ENCODE assay signal across 9 cellular contexts in genomic region chr4:25843340-25844097, GRCh38. TPM values are rescaled to one million over a fixed set of nuclear protein-coding genes. Genes with fewer than 3 reads are reported as not detected.
DNase-seq lines count a peak whose midpoint lies in the region; ATAC-seq and TF ChIP-seq lines count a peak whose summit lies in the region.
"Had no signal": no experiment of that assay in that cellular context is flagged by ENCODE, and none has a peak within 500 bp of the region (broad histone marks: within the 10 kb centered on the region; RNA-seq: fewer than 3 reads in every experiment).

No MANE protein-coding gene starts in this region.

- TF ChIP-seq CTCF in Calu3 (IDR thresholded peaks at IDR 0.05; ENCODE audit: unreplicated experiment) (no peak), HFFc6 (IDR thresholded peaks at IDR 0.05) (no peak)

- CTCF ChIA-PET in Calu3 (lab: Charles Lee), result no interaction called here

- H3K4me3 Mint-ChIP-seq in Calu3 (ENCODE audit: low read depth, unreplicated experiment) (peak overlapping the region; percentile 22), HFFc6 (peak overlapping the region; percentile 12; the same call in 1 of the 2 replicates)
- H3K4me3 Mint-ChIP-seq in activated T-helper 17 cell treated with anti-CD3 and anti-CD28 coated beads, Interleukin-2, amount 50 U/mL, for 72 hours, result peak overlapping the region; percentile 71

- H3K9me3 Mint-ChIP-seq in Calu3 (ENCODE audit: low read depth, unreplicated experiment), result no peaks in the 10 kb centered on the region
- no peaks in the 10 kb centered on the region for H3K9me3 Mint-ChIP-seq in HFFc6
- no peaks in the 10 kb centered on the region for H3K9me3 Mint-ChIP-seq in activated T-helper 17 cell treated with anti-CD3 and anti-CD28 coated beads, Interleukin-2, amount 50 U/mL, for 72 hours

- no peaks in the 10 kb centered on the region for H3K27me3 Mint-ChIP-seq in Calu3 (ENCODE audit: unreplicated experiment)
- peaks cover 4% of the 10 kb centered on the region for H3K27me3 Mint-ChIP-seq in HFFc6 (ENCODE audit: insufficient read depth)
- no peaks in the 10 kb centered on the region for H3K27me3 Mint-ChIP-seq in activated T-helper 17 cell treated with anti-CD3 and anti-CD28 coated beads, Interleukin-2, amount 50 U/mL, for 72 hours

- H3K36me3 Mint-ChIP-seq in Calu3 (ENCODE audit: insufficient read depth, unreplicated experiment) (peaks cover 13% of the 10 kb centered on the region), HFFc6 (ENCODE audit: low read depth) (peaks cover 4% of the 10 kb centered on the region; the same call in 1 of the 2 replicates)
- peaks cover 94% of the 10 kb centered on the region for H3K36me3 Mint-ChIP-seq in activated T-helper 17 cell treated with anti-CD3 and anti-CD28 coated beads, Interleukin-2, amount 50 U/mL, for 72 hours (ENCODE audit: low read depth)

- H3K27ac Mint-ChIP-seq in Calu3 (ENCODE audit: unreplicated experiment), result peak overlapping the region; percentile 66
- H3K27ac Mint-ChIP-seq in HFFc6, result no peak overlapping the region
- peak overlapping the region; percentile 96 for H3K27ac Mint-ChIP-seq in activated T-helper 17 cell treated with anti-CD3 and anti-CD28 coated beads, Interleukin-2, amount 50 U/mL, for 72 hours

- peak; percentile 64 for ATAC-seq in activated T-helper 17 cell treated with anti-CD3 and anti-CD28 coated beads, Interleukin-2, amount 50 U/mL, for 72 hours (replicated peaks)

- intact Hi-C loops in Calu3 (cut with micrococcal nuclease; ENCODE audit: unreplicated experiment), result no loop called here

- H3K4me1 Mint-ChIP-seq in Calu3 (ENCODE audit: low read depth, unreplicated experiment) (peaks cover 26% of the 10 kb centered on the region), HFFc6 (ENCODE audit: low read depth) (peaks cover 22% of the 10 kb centered on the region)
- H3K4me1 Mint-ChIP-seq in activated T-helper 17 cell treated with anti-CD3 and anti-CD28 coated beads, Interleukin-2, amount 50 U/mL, for 72 hours, result peaks cover 39% of the 10 kb centered on the region

- BruUV-seq in Calu3 (replicated peaks; lab: Mats Ljungman, UMichigan), result no TSS peak

- DNase-seq in Calu3, result peak; percentile 41
- DNase-seq in HFFc6, result no peak
- DNase-seq in midbrain (lab: John Stamatoyannopoulos, UW), result peak; percentile 23
- DNase-seq in COLO829 (ENCODE audit: low spot score), result no peak
- no peak for DNase-seq in GF-D8 (lab: John Stamatoyannopoulos, UW)
- no peak for DNase-seq in activated CD4-positive, alpha-beta T cell treated with anti-CD3 and anti-CD28 coated beads, Interleukin-2, amount 50 U/mL, for 1 hour
- no peak for DNase-seq in activated CD4-positive, alpha-beta T cell treated with anti-CD3 and anti-CD28 coated beads for 48 hours
- DNase-seq: NCI-H345 had no signal

RNA-seq across cellular contexts. Expression of gene SEL1L3, which starts 19.3 kb away (rescaled TPM):
- 116 and 120 TPM in 2 replicates for total RNA-seq in Calu3 (2022)
- total RNA-seq in HFFc6 (2021; fragmentation: NEBNext Ultra II Directional; extraction: Animal tissue kit (Norgen Biotek cat#: 25700)), result 10 to 100 TPM; 24.5 to 35.4 (median 31.1) TPM
- total RNA-seq in activated T-helper 17 cell treated with anti-CD3 and anti-CD28 coated beads, Interleukin-2, amount 50 U/mL, for 72 hours, result 10 to 100 TPM; 39.7 to 70.3 TPM

Comparison
In these comparisons a context has a peak if more than half of its experiments do, and no peak if none do; other contexts are left out.
1. DNase-seq: peak in Calu3 (single experiment) and midbrain (single experiment); none in HFFc6 (single experiment), COLO829 (single experiment), GF-D8 (single experiment), activated CD4-positive, alpha-beta T cell treated with anti-CD3 and anti-CD28 coated beads, Interleukin-2, amount 50 U/mL, for 1 hour (single experiment) and activated CD4-positive, alpha-beta T cell treated with anti-CD3 and anti-CD28 coated beads for 48 hours (single experiment).
2. H3K4me3 Mint-ChIP-seq: peak in every context shown above with its lines; median percentile 71 in activated T-helper 17 cell treated with anti-CD3 and anti-CD28 coated beads, Interleukin-2, amount 50 U/mL, for 72 hours; 22 in Calu3; 12 in HFFc6.